Comparison of ENCODE assay signal across 20 cellular contexts in genomic region chr3:36403661-36404060, GRCh38. TPM values are rescaled to one million over a fixed set of nuclear protein-coding genes. Genes with fewer than 3 reads are reported as not detected.
"Had no signal": no experiment of that assay in that cellular context is flagged by ENCODE, and none has a peak within 500 bp of the region (broad histone marks: within the 10 kb centered on the region; RNA-seq: fewer than 3 reads in every experiment).

No MANE protein-coding gene starts in this region.

- FAIRE-seq: islet of Langerhans, urothelium cell line had no signal

- H3K4me3 ChIP-seq: cardiac muscle cell, heart left ventricle, sigmoid colon, transverse colon had no signal

- H3K27me3 ChIP-seq: cardiac muscle cell, heart left ventricle, sigmoid colon, transverse colon had no signal

- H3K36me3 ChIP-seq: cardiac muscle cell, heart left ventricle, sigmoid colon, transverse colon had no signal

- ATAC-seq: esophagus mucosa; heart left ventricle; left colon; naive thymus-derived CD4-positive, alpha-beta T cell; stimulated activated naive B cell treated with anti-CD40 and anti-IgM and Interleukin-4, amounts not matched to agents 10 μg/mL and 1 μg/mL and 100 μg/mL, for 72 hours; T-helper 17 cell had no signal

- DNase-seq: activated CD4-positive, alpha-beta memory T cell treated with anti-CD3 and anti-CD28 coated beads for 36 hours; activated CD4-positive, alpha-beta T cell treated with anti-CD3 and anti-CD28 coated beads for 48 hours; activated naive CD4-positive, alpha-beta T cell treated with Interleukin-2 at 50 U/mL for 16 hours; activated naive CD8-positive, alpha-beta T cell treated with anti-CD3 and anti-CD28 coated beads for 36 hours; activated T-cell treated with anti-CD3 and anti-CD28 coated beads, Interleukin-2, amount 50 U/mL, for 48 hours; effector CD4-positive, alpha-beta T cell; heart left ventricle; left colon; naive thymus-derived CD4-positive, alpha-beta T cell; posterior cingulate gyrus; sigmoid colon; stimulated activated CD4-positive, alpha-beta T cell treated with anti-CD3 and anti-CD28 coated beads, Interleukin-2, amount 100 ng/mL, for 48 hours; stimulated activated CD8-positive, alpha-beta memory T cell treated with anti-CD3 and anti-CD28 coated beads, Interleukin-4, amount 100 ng/mL, for 48 hours; stimulated activated naive B cell treated with anti-CD40 and anti-IgM and Interleukin-4, amounts not matched to agents 10 μg/mL and 1 μg/mL and 100 μg/mL, for 72 hours; T-helper 17 cell; transverse colon had no signal

- H3K9me3 ChIP-seq: heart left ventricle, sigmoid colon, transverse colon had no signal

- H3K4me1 ChIP-seq: heart left ventricle, sigmoid colon, transverse colon had no signal

- H3K27ac ChIP-seq: cardiac muscle cell, heart left ventricle, sigmoid colon, transverse colon had no signal

RNA-seq across cellular contexts. Expression of gene STAC, which starts 23.4 kb away (rescaled TPM):
- total RNA-seq: activated CD4-positive, alpha-beta memory T cell treated with anti-CD3 and anti-CD28 coated beads for 36 hours; activated naive CD8-positive, alpha-beta T cell treated with anti-CD3 and anti-CD28 coated beads for 36 hours had no signal
- polyA plus RNA-seq: naive thymus-derived CD4-positive, alpha-beta T cell had no signal
